9 cellular contexts compared by ENCODE assay signal in the genomic region with DNA sequence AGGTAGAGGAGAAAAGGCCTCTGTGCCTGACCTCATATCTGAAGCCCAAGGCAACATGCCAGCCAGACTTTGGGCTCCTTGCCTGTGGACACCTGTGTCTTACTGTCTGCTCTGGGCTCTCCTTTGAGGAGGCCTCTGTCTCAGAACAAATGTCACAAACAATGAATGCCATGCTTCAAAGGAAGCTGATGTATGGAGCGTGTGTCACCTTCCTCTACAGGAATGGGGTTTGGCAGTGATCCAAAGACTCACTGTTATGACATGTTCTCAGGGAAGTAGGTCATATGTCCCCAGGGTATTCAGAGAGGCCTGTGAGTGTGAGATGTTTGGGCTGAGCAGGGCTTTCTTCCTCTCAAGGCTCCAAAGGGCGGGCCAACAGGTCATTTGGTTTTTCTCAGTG. TPM values are rescaled to one million over a fixed set of nuclear protein-coding genes. Genes with fewer than 3 reads are reported as not detected.
A peak's percentile ranks its signal among the peaks of the same experiment; 100 is the strongest.
DNase-seq lines count a peak whose midpoint lies in the region; ATAC-seq, FAIRE-seq and TF ChIP-seq lines count a peak whose summit lies in the region.
"Had no signal": no experiment of that assay in that cellular context is flagged by ENCODE, and none has a peak within 500 bp of the region (broad histone marks: within the 10 kb centered on the region; RNA-seq: fewer than 3 reads in every experiment).

No MANE protein-coding gene starts in this region.

- no peak overlapping the region for H3K18ac ChIP-seq in mesenchymal stem cell (ENCODE audit: low read depth in 1 of 2, low read length in 2 of 2)

- H3K4me3 ChIP-seq in astrocyte (ENCODE audit: insufficient read depth, low read depth, low read length): no peak overlapping the region
- no peak overlapping the region for H3K4me3 ChIP-seq in mesenchymal stem cell (ENCODE audit: insufficient read depth in 1 of 2, low read depth in 1 of 2, low read length in 2 of 2)

- H3K79me1 ChIP-seq in mesenchymal stem cell (replicated peaks; ENCODE audit: low read length, poor library complexity, severe bottlenecking): no peaks in the 10 kb centered on the region

- no peak overlapping the region for H3K23ac ChIP-seq in mesenchymal stem cell (ENCODE audit: low read length in 2 of 2)

- DNase-seq in GDM1 (lab: John Stamatoyannopoulos, UW) (peak; percentile 42), HTR-8/SVneo (ENCODE audit: insufficient read length, low spot score) (peak; percentile 13), astrocyte (ENCODE audit: low read depth) (no peak), mesenchymal stem cell (peak; percentile 70), NCI-H2081 treated with DMSO at 0.1 percent for 48 hours (lab: John Stamatoyannopoulos, UW) (no peak)

- H2AFZ ChIP-seq in astrocyte (ENCODE audit: low read depth, low read length): no peak overlapping the region
- H2AFZ ChIP-seq in mesenchymal stem cell (ENCODE audit: low read depth, low read length): no peak overlapping the region

- ATAC-seq in HG03159 (IDR thresholded peaks at IDR 0.05; ENCODE audit: unreplicated experiment) (no peak), HG03521 (IDR thresholded peaks at IDR 0.05; ENCODE audit: unreplicated experiment) (no peak), HG03025 (IDR thresholded peaks at IDR 0.05; ENCODE audit: low FRiP score, unreplicated experiment) (no peak)

- H3K4ac ChIP-seq in mesenchymal stem cell (ENCODE audit: low read depth in 1 of 2, low read length in 2 of 2): no peak overlapping the region

- H3K4me2 ChIP-seq in astrocyte (ENCODE audit: low read length) (peak overlapping the region; percentile 6), mesenchymal stem cell (ENCODE audit: low read length, poor library complexity, severe bottlenecking) (no peak overlapping the region)

- H2BK15ac ChIP-seq in mesenchymal stem cell (ENCODE audit: low read depth, poor library complexity, severe bottlenecking): no peak overlapping the region

- H4K91ac ChIP-seq in mesenchymal stem cell (ENCODE audit: low read length): no peak overlapping the region

- no peak overlapping the region for H2BK12ac ChIP-seq in mesenchymal stem cell (ENCODE audit: low read length in 2 of 2)

- H3K36me3 ChIP-seq in astrocyte (ENCODE audit: insufficient read depth, low read length): no peaks in the 10 kb centered on the region
- no peaks in the 10 kb centered on the region for H3K36me3 ChIP-seq in mesenchymal stem cell (ENCODE audit: control insufficient read depth in 1 of 2, insufficient read depth in 2 of 2, low read depth in 1 of 2, low read length in 2 of 2)

- no peaks in the 10 kb centered on the region for H3K27me3 ChIP-seq in astrocyte (ENCODE audit: insufficient read depth, low read length)
- no peaks in the 10 kb centered on the region for H3K27me3 ChIP-seq in mesenchymal stem cell (ENCODE audit: control insufficient read depth in 1 of 2, insufficient read depth in 1 of 2, low read length in 2 of 2)

- no peak for TF ChIP-seq CTCF in astrocyte (IDR thresholded peaks at IDR 0.05; ENCODE audit: insufficient read depth, low read depth, low read length)

- H3K9me3 ChIP-seq in astrocyte (ENCODE audit: insufficient read depth, low read depth, low read length): no peaks in the 10 kb centered on the region
- no peaks in the 10 kb centered on the region for H3K9me3 ChIP-seq in mesenchymal stem cell (ENCODE audit: control insufficient read depth, low read length)

- H2BK120ac ChIP-seq in mesenchymal stem cell (ENCODE audit: low read depth, low read length): no peak overlapping the region

- H3K27ac ChIP-seq in astrocyte (ENCODE audit: low read depth, low read length) (no peak overlapping the region), mesenchymal stem cell (ENCODE audit: low read length, poor library complexity, severe bottlenecking) (no peak overlapping the region)

- no peak overlapping the region for H3K27ac Mint-ChIP-seq in astrocyte (ENCODE audit: unreplicated experiment)

- H3K4me3 Mint-ChIP-seq in astrocyte (ENCODE audit: unreplicated experiment): no peak overlapping the region

- WGBS in mesenchymal stem cell: 63% methylated on average over 2 of the region's 2 CpGs

- H2BK5ac ChIP-seq in mesenchymal stem cell (ENCODE audit: low read depth, low read length, poor library complexity, severe bottlenecking): no peak overlapping the region

- H3K9ac ChIP-seq in astrocyte (ENCODE audit: low read length) (no peak overlapping the region), mesenchymal stem cell (ENCODE audit: low read length) (no peak overlapping the region)

- H4K8ac ChIP-seq in mesenchymal stem cell (ENCODE audit: low read length): no peak overlapping the region

- H3K79me2 ChIP-seq in astrocyte (ENCODE audit: insufficient read depth, low read length): no peaks in the 10 kb centered on the region

- H3K27me3 Mint-ChIP-seq in astrocyte (ENCODE audit: low read depth, unreplicated experiment): no peaks in the 10 kb centered on the region

- no peak overlapping the region for H2AK5ac ChIP-seq in mesenchymal stem cell (ENCODE audit: low read length, severe bottlenecking)

- no peak overlapping the region for H3K14ac ChIP-seq in mesenchymal stem cell (ENCODE audit: low read length in 2 of 2)

- peaks cover 17% of the 10 kb centered on the region for H4K20me1 ChIP-seq in astrocyte (ENCODE audit: insufficient read depth, low read length)

- H3K36me3 Mint-ChIP-seq in astrocyte (ENCODE audit: low read depth, unreplicated experiment): peaks cover 7% of the 10 kb centered on the region

- H3K4me1 ChIP-seq in astrocyte (ENCODE audit: insufficient read depth, low read length) (peaks cover 5% of the 10 kb centered on the region), mesenchymal stem cell (ENCODE audit: control insufficient read depth, insufficient read depth, low read depth, low read length) (peaks cover 6% of the 10 kb centered on the region)

- FAIRE-seq in HTR-8/SVneo (lab: Jason Lieb, UNC) (no peak), astrocyte (lab: Jason Lieb, UNC) (no peak)

- H3K4me1 Mint-ChIP-seq in astrocyte (ENCODE audit: low read depth, unreplicated experiment): peaks cover 30% of the 10 kb centered on the region

- no peaks in the 10 kb centered on the region for H3K9me3 Mint-ChIP-seq in astrocyte (ENCODE audit: unreplicated experiment)

RNA-seq across cellular contexts. Expression of a gene that starts 38.4 kb away (rescaled TPM):
- 14.1 and 15.8 TPM in 2 replicates for total RNA-seq in astrocyte
- polyA plus RNA-seq in mesenchymal stem cell (2013, experiment 1 of 2): 20.4 TPM
- polyA plus RNA-seq in mesenchymal stem cell (2013, experiment 2 of 2): 22.5 TPM

RNA-seq across cellular contexts. Expression of a gene that starts 52.6 kb away (rescaled TPM):
- not detected in 2 replicates for total RNA-seq in astrocyte
- polyA plus RNA-seq in mesenchymal stem cell (2013, experiment 1 of 2): 0.07 TPM
- polyA plus RNA-seq in mesenchymal stem cell (2013, experiment 2 of 2): 0.05 TPM
- total RNA-seq: myocyte had no signal

Comparison
In these comparisons a context has a peak if more than half of its experiments do, and no peak if none do; other contexts are left out.
1. DNase-seq: peak in GDM1 (single experiment), HTR-8/SVneo (single experiment) and mesenchymal stem cell (single experiment); none in astrocyte (single experiment) and NCI-H2081 treated with DMSO at 0.1 percent for 48 hours (single experiment).